Comparison of ENCODE assay signal across 15 cellular contexts in the genomic region with DNA sequence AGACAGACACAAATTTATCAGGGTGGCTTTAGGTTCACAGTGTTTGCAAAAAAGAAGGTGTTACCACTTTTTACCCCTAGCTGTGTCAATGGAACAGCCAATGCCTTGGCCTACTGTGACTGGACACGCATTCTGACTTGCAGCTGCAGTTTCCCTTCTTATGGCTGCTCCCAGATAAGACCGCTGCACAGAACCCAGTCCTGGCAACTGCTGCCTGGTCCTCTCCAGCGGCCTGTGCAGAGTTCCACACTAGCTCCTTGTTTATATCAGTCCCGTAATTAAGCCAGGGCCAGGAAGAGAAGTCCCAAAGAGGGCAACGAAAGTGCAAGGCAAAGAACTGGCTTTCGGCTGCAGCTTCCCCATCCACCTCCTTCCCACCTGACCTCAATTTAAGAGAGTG.
A peak's percentile ranks its signal among the peaks of the same experiment; 100 is the strongest.
DNase-seq lines count a peak whose midpoint lies in the region; ATAC-seq and TF ChIP-seq lines count a peak whose summit lies in the region.
"Had no signal": no experiment of that assay in that cellular context is flagged by ENCODE, and none has a peak within 500 bp of the region (broad histone marks: within the 10 kb centered on the region; RNA-seq: fewer than 3 reads in every experiment).

No MANE protein-coding gene starts in this region.

- no peak for TF ChIP-seq EP300 in esophagus muscularis mucosa (IDR thresholded peaks at IDR 0.05)

- peaks cover 22% of the 10 kb centered on the region for H3K4me1 ChIP-seq in BE2C
- H3K4me1 ChIP-seq in esophagus muscularis mucosa, result no peaks in the 10 kb centered on the region
- peaks cover 15 to 45% of the 10 kb centered on the region in 2 donors for H3K4me1 ChIP-seq in thoracic aorta (ENCODE audit: control insufficient read depth in 1 of 2, low read depth in 2 of 2)

- H3K27ac ChIP-seq in esophagus muscularis mucosa (replicated peaks in 1 of 4) (no peak overlapping the region), thoracic aorta (peak overlapping the region; percentile 85 to 90)
- H3K27ac ChIP-seq: BLaER1 treated with 17β-estradiol and CSF1 and Interleukin-3, amounts not matched to agents 10 nM and 100 nM had no signal

- WGBS in esophagus muscularis mucosa, result 91% methylated on average over 6 of the region's 6 CpGs

- DNase-seq in Right ventricle myocardium inferior (ENCODE audit: missing footprints), result no peak
- no peak for DNase-seq in cardiac septum (ENCODE audit: low spot score)
- peak; percentile 63 for DNase-seq in BE2C
- DNase-seq in esophagus muscularis mucosa (ENCODE audit: extremely low spot score), result peak; percentile 45
- DNase-seq in thoracic aorta (ENCODE audit: low spot score), result no peak
- no peak for DNase-seq in dedifferentiated amniotic fluid mesenchymal stem cell (ENCODE audit: extremely low spot score)
- DNase-seq: 8988T; AML-193; Calu3; CD4-positive, CD25-positive, alpha-beta regulatory T cell; DMS 273 treated with DMSO at 0.1 percent for 48 hours; HCEC 1CT; HFFc6 had no signal

- no peaks in the 10 kb centered on the region for H3K9me3 ChIP-seq in BE2C
- H3K9me3 ChIP-seq in esophagus muscularis mucosa, result no peaks in the 10 kb centered on the region
- no peaks in the 10 kb centered on the region for H3K9me3 ChIP-seq in thoracic aorta

- intact Hi-C loops in Right ventricle myocardium inferior (cut with DNase I), result no loop called here
- intact Hi-C loops in cardiac septum (cut with DNase I), result no loop called here
- intact Hi-C loops in esophagus muscularis mucosa (cut with DNase I), result no loop called here

- no peaks in the 10 kb centered on the region for H3K27me3 ChIP-seq in BE2C
- no peaks in the 10 kb centered on the region for H3K27me3 ChIP-seq in esophagus muscularis mucosa
- no peaks in the 10 kb centered on the region for H3K27me3 ChIP-seq in thoracic aorta (replicated peaks; ENCODE audit: insufficient read depth)
- H3K27me3 ChIP-seq: BLaER1 treated with 17β-estradiol and CSF1 and Interleukin-3, amounts not matched to agents 10 nM and 100 nM had no signal

- TF ChIP-seq POLR2A in esophagus muscularis mucosa (IDR thresholded peaks at IDR 0.05; ENCODE audit: low read depth), result no peak

- H3K4me3 ChIP-seq in BE2C (ENCODE audit: low read depth, low read length) (no peak overlapping the region), esophagus muscularis mucosa (no peak overlapping the region), thoracic aorta (no peak overlapping the region)
- H3K4me3 ChIP-seq: BLaER1 treated with 17β-estradiol and CSF1 and Interleukin-3, amounts not matched to agents 10 nM and 100 nM had no signal

- TF ChIP-seq CTCF in BE2C (IDR thresholded peaks at IDR 0.05; ENCODE audit: low read depth, low read length) (no peak), esophagus muscularis mucosa (IDR thresholded peaks at IDR 0.05) (no peak), thoracic aorta (IDR thresholded peaks at IDR 0.05) (no peak)

- ATAC-seq in Right ventricle myocardium inferior (peak; percentile 44), thoracic aorta (ENCODE audit: insufficient number of reproducible peaks, low FRiP score, low read depth) (no peak), HG03571 (IDR thresholded peaks at IDR 0.05; ENCODE audit: unreplicated experiment) (no peak)

- H3K36me3 ChIP-seq in BE2C, result no peaks in the 10 kb centered on the region
- no peaks in the 10 kb centered on the region for H3K36me3 ChIP-seq in esophagus muscularis mucosa
- no peaks in the 10 kb centered on the region for H3K36me3 ChIP-seq in thoracic aorta

Comparison
In these comparisons a context has a peak if more than half of its experiments do, and no peak if none do; other contexts are left out.
1. DNase-seq: peak in BE2C (single experiment) and esophagus muscularis mucosa (single experiment); none in Right ventricle myocardium inferior (single experiment), cardiac septum (single experiment), thoracic aorta (single experiment) and dedifferentiated amniotic fluid mesenchymal stem cell (single experiment).
2. H3K27ac ChIP-seq: peak in thoracic aorta (2 of 2); none in esophagus muscularis mucosa (0 of 4).